Comparison of ENCODE assay signal across 8 cellular contexts in the genomic region with DNA sequence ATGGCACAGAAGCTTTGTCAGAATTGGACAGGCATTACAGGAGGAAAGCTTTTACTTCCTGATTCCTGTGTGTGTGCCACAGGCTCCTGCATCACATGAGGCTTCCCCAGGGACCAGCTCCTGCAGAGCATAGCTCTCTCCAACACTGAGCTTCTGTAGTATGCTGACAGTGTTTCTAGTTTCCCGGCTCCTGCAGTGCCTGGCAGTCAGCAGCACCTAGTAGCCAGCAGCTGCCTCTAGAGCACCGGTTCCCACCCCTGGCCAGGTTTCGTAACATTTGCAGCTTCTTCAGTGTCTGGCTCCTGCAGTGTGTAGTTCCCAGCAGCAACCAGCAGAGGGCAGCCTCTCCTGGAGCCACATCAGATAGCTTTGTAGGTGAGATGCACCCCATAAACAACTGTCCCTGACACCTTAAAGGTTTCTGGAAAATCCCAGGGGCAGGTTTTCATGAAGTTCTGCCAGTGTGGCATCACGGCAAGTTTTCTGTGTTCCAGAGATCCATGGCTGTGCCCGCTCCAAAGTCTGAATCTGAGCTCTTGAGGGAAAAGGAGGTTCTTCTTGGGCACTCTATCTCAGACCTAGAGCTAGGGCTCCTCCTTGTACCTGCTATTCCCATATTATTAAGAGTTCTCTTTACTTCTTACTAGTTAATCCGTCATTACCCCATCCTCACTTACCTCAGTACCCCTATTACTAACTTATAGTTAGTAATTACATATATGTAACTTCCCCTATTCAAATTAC. TPM values are rescaled to one million over a fixed set of nuclear protein-coding genes. Genes with fewer than 3 reads are reported as not detected.
DNase-seq lines count a peak whose midpoint lies in the region; ATAC-seq, FAIRE-seq and TF ChIP-seq lines count a peak whose summit lies in the region.

No MANE protein-coding gene starts in this region.

- H3K4me3 ChIP-seq in SU-DHL-6 (ENCODE audit: insufficient read depth, low read length, poor library complexity, severe bottlenecking) (peak overlapping the region; percentile 20), left ventricle myocardium inferior (peak overlapping the region; percentile 42)

- peak; percentile 56 for DNase-seq in GM12891 (ENCODE audit: insufficient read length, low spot score)
- DNase-seq in NCI-H128 (lab: John Stamatoyannopoulos, UW; ENCODE audit: unreplicated experiment): peak; percentile 65
- peak; percentile 81 for DNase-seq in amniotic epithelial cell (ENCODE audit: low read depth)
- peak; percentile 81 for DNase-seq in left ventricle myocardium inferior
- DNase-seq in retina: peak; percentile 87
- no peak for DNase-seq in OCI-M2 (lab: John Stamatoyannopoulos, UW; ENCODE audit: unreplicated experiment)

- no peaks in the 10 kb centered on the region for H3K9me2 ChIP-seq in SU-DHL-6 (replicated peaks; ENCODE audit: insufficient read depth, low read length)

- peak overlapping the region; percentile 65 for H2AFZ ChIP-seq in SU-DHL-6 (ENCODE audit: low read depth, low read length, severe bottlenecking)

- H3F3A ChIP-seq in SU-DHL-6 (ENCODE audit: insufficient read depth): no peaks in the 10 kb centered on the region

- TF ChIP-seq CTCF in SU-DHL-6 (IDR thresholded peaks at IDR 0.05; ENCODE audit: insufficient read depth, low read length, poor library complexity, severe bottlenecking) (peak; percentile 99), left ventricle myocardium inferior (IDR thresholded peaks at IDR 0.05; ENCODE audit: borderline replicate concordance) (peak; percentile 100)

- H3K27me3 ChIP-seq in SU-DHL-6 (ENCODE audit: low read length): no peaks in the 10 kb centered on the region
- H3K27me3 ChIP-seq in left ventricle myocardium inferior (ENCODE audit: low read depth): peaks cover 7% of the 10 kb centered on the region

- no peaks in the 10 kb centered on the region for H3K79me2 ChIP-seq in SU-DHL-6 (ENCODE audit: insufficient read depth, low read length)

- H3K9ac ChIP-seq in SU-DHL-6 (ENCODE audit: low read length): peak overlapping the region; percentile 37; the same call in 1 of the 2 replicates

- peak; percentile 95 for FAIRE-seq in GM12891 (lab: Jason Lieb, UNC)

- intact Hi-C loops in left ventricle myocardium inferior (cut with micrococcal nuclease): no loop called here

- H3K27ac ChIP-seq in SU-DHL-6 (ENCODE audit: low read depth, low read length) (no peak overlapping the region), left ventricle myocardium inferior (replicated peaks) (peak overlapping the region; percentile 34)

- no peak for TF ChIP-seq POLR2A in GM12891 (IDR thresholded peaks at IDR 0.05; ENCODE audit: low read depth, low read length)

- H3K4me2 ChIP-seq in SU-DHL-6 (ENCODE audit: low read depth, low read length, poor library complexity, severe bottlenecking): peak overlapping the region; percentile 40

- H3K36me3 ChIP-seq in SU-DHL-6 (ENCODE audit: low read length) (no peaks in the 10 kb centered on the region), left ventricle myocardium inferior (no peaks in the 10 kb centered on the region)

- no peaks in the 10 kb centered on the region for H3K9me3 ChIP-seq in SU-DHL-6 (ENCODE audit: insufficient read depth, low read length)
- no peaks in the 10 kb centered on the region for H3K9me3 ChIP-seq in left ventricle myocardium inferior (replicated peaks)

- ATAC-seq in HG02678 (IDR thresholded peaks at IDR 0.05; ENCODE audit: unreplicated experiment): peak; percentile 95

- peaks cover 10% of the 10 kb centered on the region for H3K4me1 ChIP-seq in left ventricle myocardium inferior

- H4K20me1 ChIP-seq in SU-DHL-6 (ENCODE audit: low read depth, low read length): no peaks in the 10 kb centered on the region

TF ChIP-seq in GM12891, 5 proteins besides CTCF, POLR2A, EP300 and RAD21:
- TF ChIP-seq PAX5 (IDR thresholded peaks at IDR 0.05; ENCODE audit: insufficient read depth, low read length, severe bottlenecking): no peak
- TF ChIP-seq POLR2AphosphoS5 (IDR thresholded peaks at IDR 0.05; ENCODE audit: low read depth, low read length): no peak
- TF ChIP-seq SPI1 (IDR thresholded peaks at IDR 0.05; ENCODE audit: low read depth, low read length): no peak
- no peak for TF ChIP-seq TAF1 (IDR thresholded peaks at IDR 0.05; ENCODE audit: low read depth, low read length)
- no peak for TF ChIP-seq POU2F2 (IDR thresholded peaks at IDR 0.05; ENCODE audit: low read depth, low read length)

RNA-seq across cellular contexts. Expression of a gene that starts 5.7 kb away (rescaled TPM):
- polyA plus RNA-seq in GM12891 (2012; ENCODE audit: low read depth, missing spikeins): 174 TPM
- 42.7 TPM for total RNA-seq in left ventricle myocardium inferior
